Comparison of ENCODE assay signal across 8 cellular contexts in the genomic region with DNA sequence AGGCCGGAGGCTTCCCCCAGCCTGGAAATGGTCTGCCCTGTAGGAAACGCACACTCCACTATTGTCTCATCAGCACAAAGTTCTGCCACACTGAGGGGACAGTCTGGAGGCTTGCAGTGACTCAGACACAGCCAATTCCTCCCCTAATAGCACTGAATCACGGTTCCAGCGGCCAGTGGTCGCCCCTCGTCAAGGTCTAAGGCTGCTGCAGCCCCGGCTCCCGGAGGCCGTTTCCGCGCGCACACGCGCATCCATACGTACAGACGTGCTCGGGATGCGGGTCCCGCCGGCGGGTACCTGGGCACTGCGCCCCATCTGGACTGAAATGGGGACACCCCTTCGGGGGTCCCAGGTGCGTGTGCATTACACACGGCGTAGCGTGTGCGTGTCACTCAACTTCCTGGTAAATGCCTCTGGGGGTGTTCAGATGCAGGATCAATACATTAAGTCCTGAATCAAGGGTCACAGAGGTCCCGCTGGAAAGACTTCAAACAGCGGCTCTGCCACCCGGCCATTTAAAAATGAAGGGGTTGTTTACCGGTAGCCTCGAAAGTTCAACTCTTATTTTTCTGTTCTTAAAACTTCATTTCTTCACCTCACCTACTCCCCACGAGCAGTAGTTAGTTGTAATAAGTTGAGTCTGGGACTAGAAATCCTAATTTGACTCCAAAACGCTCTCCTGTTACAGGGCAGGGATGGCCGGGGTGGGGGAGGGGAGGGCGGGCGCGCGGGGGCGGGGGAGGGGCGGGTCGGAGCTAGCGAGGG. TPM values are rescaled to one million over a fixed set of nuclear protein-coding genes. Genes with fewer than 3 reads are reported as not detected.
DNase-seq lines count a peak whose midpoint lies in the region; ATAC-seq, FAIRE-seq and TF ChIP-seq lines count a peak whose summit lies in the region.

No MANE protein-coding gene starts in this region.

- no peak for TF ChIP-seq RAD21 in SK-N-SH (IDR thresholded peaks at IDR 0.05; ENCODE audit: low read length)

- H3K9ac ChIP-seq in SK-N-SH (peak overlapping the region; percentile 16; the same call in 1 of the 2 replicates), endocrine pancreas (ENCODE audit: control insufficient read depth, insufficient read depth, low read length) (peak overlapping the region; percentile 90)

- TF ChIP-seq CTCF in SK-N-SH (IDR thresholded peaks at IDR 0.05) (no peak), tibial nerve (IDR thresholded peaks at IDR 0.05) (peak in 1 of 5 experiments; percentile 19)

- peaks cover 16% of the 10 kb centered on the region for H3F3A ChIP-seq in SK-N-SH (replicated peaks; ENCODE audit: insufficient read depth)

- H3K4me3 ChIP-seq in SK-N-SH (ENCODE audit: low read depth in 2 of 2, low read length in 1 of 2) (peak overlapping the region; percentile 58 to 62), endocrine pancreas (ENCODE audit: control insufficient read depth, insufficient read depth, low read length) (peak overlapping the region; percentile 81), mononuclear cell (ENCODE audit: low read length) (peak overlapping the region; percentile 84), tibial nerve (peak overlapping the region; percentile 58 to 95 (median 71))

- TF ChIP-seq POLR2A in GM12892 (IDR thresholded peaks at IDR 0.05; ENCODE audit: low read depth, low read length) (no peak), tibial nerve (IDR thresholded peaks at IDR 0.05) (peak; percentile 27 to 51)

- H3K36me3 ChIP-seq in SK-N-SH (replicated peaks in 1 of 2; ENCODE audit: control insufficient read depth in 1 of 2, insufficient read depth in 2 of 2, low read length in 1 of 2) (no peaks in the 10 kb centered on the region), endocrine pancreas (ENCODE audit: control insufficient read depth, insufficient read depth, low read length) (no peaks in the 10 kb centered on the region), tibial nerve (no peaks in the 10 kb centered on the region)

- ATAC-seq in HG03432 (IDR thresholded peaks at IDR 0.05; ENCODE audit: unreplicated experiment) (peak; percentile 9), HG03280 (IDR thresholded peaks at IDR 0.05; ENCODE audit: unreplicated experiment) (no peak)

- H3K9me3 ChIP-seq in SK-N-SH = no peaks in the 10 kb centered on the region
- no peaks in the 10 kb centered on the region for H3K9me3 ChIP-seq in endocrine pancreas (ENCODE audit: control insufficient read depth, low read length)
- no peaks in the 10 kb centered on the region for H3K9me3 ChIP-seq in mononuclear cell (ENCODE audit: low read depth, low read length)
- H3K9me3 ChIP-seq in tibial nerve = no peaks in the 10 kb centered on the region

- WGBS in SK-N-SH (ENCODE audit: low lambda C conversion rate) = 0% methylated on average over 15 of the region's 44 CpGs
- 0 to 1% methylated on average over 39 to 41 of the region's 44 CpGs for WGBS in tibial nerve, 2 donors

- H3K27me3 ChIP-seq in SK-N-SH (ENCODE audit: insufficient read depth) (no peaks in the 10 kb centered on the region; the same call in 1 of the 2 replicates), endocrine pancreas (ENCODE audit: control insufficient read depth, insufficient read depth, low read length) (no peaks in the 10 kb centered on the region), mononuclear cell (ENCODE audit: insufficient read depth, low read length) (no peaks in the 10 kb centered on the region), tibial nerve (no peaks in the 10 kb centered on the region)

- POLR2A ChIA-PET in SK-N-SH (lab: Yijun Ruan, JAX) = interaction anchor here (1.1 kb wide), 1 partner anchor 29 kb away, joined by 4 read pairs; no protein-coding TSS in a partner anchor

- H3K79me2 ChIP-seq in SK-N-SH (ENCODE audit: insufficient read depth) = no peaks in the 10 kb centered on the region

- TF ChIP-seq EP300 in SK-N-SH (IDR thresholded peaks at IDR 0.05; ENCODE audit: borderline replicate concordance in 1 of 2, low read depth in 1 of 2, low read length in 1 of 2) (no peak), tibial nerve (IDR thresholded peaks at IDR 0.05) (peak in 1 of 2 donors; percentile 87)

- H3K4me1 ChIP-seq in SK-N-SH (ENCODE audit: control insufficient read depth in 1 of 2, insufficient read depth in 2 of 2, low read depth in 1 of 2, low read length in 1 of 2) = peaks cover 0 to 11% of the 10 kb centered on the region in 2 experiments; a peak in 1 of 4 replicates
- H3K4me1 ChIP-seq in endocrine pancreas (ENCODE audit: control insufficient read depth, insufficient read depth, low read length) = no peaks in the 10 kb centered on the region
- H3K4me1 ChIP-seq in mononuclear cell (ENCODE audit: insufficient read depth, low read length) = peaks cover 47% of the 10 kb centered on the region
- peaks cover 0 to 46% (median 5%) of the 10 kb centered on the region in 4 donors for H3K4me1 ChIP-seq in tibial nerve

- no peak overlapping the region; the same call in 1 of the 2 replicates for H2AFZ ChIP-seq in SK-N-SH (ENCODE audit: low read depth)

- H4K20me1 ChIP-seq in SK-N-SH (ENCODE audit: insufficient read depth) = no peaks in the 10 kb centered on the region

- H3K9me2 ChIP-seq in SK-N-SH = no peaks in the 10 kb centered on the region

- DNase-seq in GM12892 (ENCODE audit: insufficient read length) (no peak), SK-N-SH (peak; percentile 59), tibial nerve (ENCODE audit: low spot score in 2 of 2) (peak in 1 of 2 donors; percentile 56), NCI-H2029 (lab: John Stamatoyannopoulos, UW) (no peak)

- H3K4me2 ChIP-seq in SK-N-SH = peak overlapping the region; percentile 81

- peak; percentile 24 for FAIRE-seq in GM12892 (lab: Jason Lieb, UNC)

- CTCF ChIA-PET in SK-N-SH (lab: Yijun Ruan, JAX) = no interaction called here

- H3K27ac ChIP-seq in SK-N-SH (ENCODE audit: low read depth in 2 of 2, low read length in 1 of 2) (peak overlapping the region in 1 of 2 experiments; percentile 81; a peak in 2 of 4 replicates), tibial nerve (peak overlapping the region; percentile 88 to 99 (median 94))

TF ChIP-seq in SK-N-SH, 30 proteins besides CTCF, POLR2A, EP300 and RAD21:
- TF ChIP-seq TAF1 (IDR thresholded peaks at IDR 0.05; ENCODE audit: borderline replicate concordance, low read depth, low read length) (peak; percentile 33; the same call in 1 of the 2 replicates), FOXJ3 (CRISPR knock-in tag; IDR thresholded peaks at IDR 0.05) (no peak), POLR2AphosphoS5 (IDR thresholded peaks at IDR 0.05; ENCODE audit: low read depth, low read length) (no peak)

RNA-seq across cellular contexts. Expression of gene ZNF516, which starts 0.6 kb away (rescaled TPM):
- polyA plus RNA-seq in GM12892 (2012; ENCODE audit: missing spikeins) = 2.5 TPM
- 3.4 and 4.4 TPM in 2 replicates for polyA plus RNA-seq in SK-N-SH (2012; rRNA removed)
- 2.8 and 2.9 TPM in 2 replicates for polyA plus RNA-seq in SK-N-SH (2012; cell fraction: cytosol; rRNA removed)
- 10.3 and 10.8 TPM in 2 replicates for polyA plus RNA-seq in SK-N-SH (2012; cell fraction: nucleus; rRNA removed)
- total RNA-seq in mononuclear cell = 27.7 TPM
- 10 to 100 TPM; 31.4 to 63.0 (median 45.5) TPM for total RNA-seq in tibial nerve
